ENCODE assay signal across 17 cellular contexts in genomic region chr1:20491178-20491577, GRCh38. TPM values are rescaled to one million over a fixed set of nuclear protein-coding genes. Genes with fewer than 3 reads are reported as not detected.
DNase-seq lines count a peak whose midpoint lies in the region; ATAC-seq, FAIRE-seq and TF ChIP-seq lines count a peak whose summit lies in the region.
"Had no signal": no experiment of that assay in that cellular context is flagged by ENCODE, and none has a peak within 500 bp of the region (broad histone marks: within the 10 kb centered on the region; RNA-seq: fewer than 3 reads in every experiment).

No MANE protein-coding gene starts in this region.

- no peak for TF ChIP-seq EP300 in HepG2 (IDR thresholded peaks at IDR 0.05; ENCODE audit: low read depth in 2 of 2, low read length in 2 of 2)
- no peak for TF ChIP-seq EP300 in HepG2 (CRISPR knock-in tag; IDR thresholded peaks at IDR 0.05; ENCODE audit: borderline replicate concordance)

- DNase-seq in HepG2 (ENCODE audit: low spot score) (no peak), right lobe of liver (no peak), osteoblast (ENCODE audit: insufficient read length, low spot score, missing footprints) (peak; percentile 47), SW480 (ENCODE audit: low spot score) (no peak)
- no peak for DNase-seq in stimulated activated naive CD8-positive, alpha-beta T cell treated with anti-CD3 and anti-CD28 coated beads, Interleukin-15, Interleukin-2, amounts not matched to agents 100 U/mL and 50 U/mL, for 24 hours
- DNase-seq: C1 segment of cervical spinal cord; Caco-2; CD4-positive, CD25-positive, alpha-beta regulatory T cell; CD8-positive, alpha-beta T cell; DMS153; DND-41; GOT3; H7; HCEC 1CT had no signal

- CTCF ChIA-PET in HepG2 (lab: Yijun Ruan, JAX; ENCODE audit: low intra/inter-chr PET ratio, low total read pairs): interaction anchor here (5.6 kb wide), 1 partner anchor 22 kb away, joined by 73 read pairs; no protein-coding TSS in a partner anchor

- H3K79me2 ChIP-seq in HepG2 (ENCODE audit: insufficient read depth, low read length) (no peaks in the 10 kb centered on the region), osteoblast (ENCODE audit: insufficient read depth, low read length) (no peaks in the 10 kb centered on the region)

- POLR2A ChIA-PET in HepG2 (lab: Yijun Ruan, JAX): interaction anchor here (3.4 to 4.4 kb wide), 2 partner anchors 11 to 15 kb away, joined by 14 to 24 read pairs; no protein-coding TSS in a partner anchor

- H3K9ac ChIP-seq in HepG2 (ENCODE audit: insufficient read depth, low read depth, low read length): no peak overlapping the region

- H4K20me1 ChIP-seq in HepG2 (ENCODE audit: insufficient read depth, low read length) (no peaks in the 10 kb centered on the region), osteoblast (ENCODE audit: insufficient read depth, low read length) (peaks cover 4% of the 10 kb centered on the region)

- intact Hi-C loops in HepG2 (cut with micrococcal nuclease; ENCODE audit: unreplicated experiment): loop anchor here (5.0 kb wide), 2 partner anchors 129 to 574 kb away; no protein-coding TSS in a partner anchor
- intact Hi-C loops in right lobe of liver (cut with DNase I): loop anchor here in 1 of 2 donors (10.0 kb wide), 2 partner anchors 116 to 276 kb away; no protein-coding TSS in a partner anchor

- BruUV-seq in HepG2 (replicated peaks; lab: Mats Ljungman, UMichigan): no TSS peak

- H3K4me2 ChIP-seq in HepG2 (ENCODE audit: low read depth, low read length) (peak overlapping the region; percentile 14; the same call in 1 of the 2 replicates), osteoblast (ENCODE audit: insufficient read depth, low read length) (no peak overlapping the region)

- H3K4me3 ChIP-seq in HepG2 (replicated peaks in 1 of 3; ENCODE audit: insufficient read depth in 1 of 3, low read depth in 2 of 3, low read length in 3 of 3) (no peak overlapping the region), right lobe of liver (no peak overlapping the region), osteoblast (ENCODE audit: insufficient read depth, low read length) (no peak overlapping the region)

- no peaks in the 10 kb centered on the region for H3K36me3 ChIP-seq in HepG2 (replicated peaks in 1 of 2; ENCODE audit: control insufficient read depth in 1 of 2, insufficient read depth in 2 of 2, low read length in 2 of 2)
- H3K36me3 ChIP-seq in right lobe of liver: no peaks in the 10 kb centered on the region
- H3K36me3 ChIP-seq in osteoblast (ENCODE audit: insufficient read depth, low read length): no peaks in the 10 kb centered on the region

- in situ Hi-C loops in HepG2 (cut with HindIII; ENCODE audit: extremely low pct_ligation_motif_present, low pct_unique_long_range_greater_than_20kb): loop anchor here (5.0 to 10.0 kb wide), 3 partner anchors 56 to 269 kb away; no protein-coding TSS in a partner anchor

- H2AFZ ChIP-seq in HepG2 (ENCODE audit: low read length) (no peak overlapping the region), osteoblast (ENCODE audit: low read length) (no peak overlapping the region)

- WGBS in HepG2 (ENCODE audit: low lambda C conversion rate): 14% methylated on average over 2 of the region's 6 CpGs
- no CpG with 5 or more reads among the region's 6 CpGs for WGBS in right lobe of liver (ENCODE audit: insufficient coverage, low coverage, low lambda C conversion rate, missing lambda C conversion rate)

- peaks cover 0 to 10% of the 10 kb centered on the region in 2 experiments; a peak in 4 of 5 replicates for H3K27me3 ChIP-seq in HepG2 (ENCODE audit: control insufficient read depth in 1 of 2, insufficient read depth in 2 of 2, low read length in 2 of 2)
- H3K27me3 ChIP-seq in right lobe of liver: no peaks in the 10 kb centered on the region
- H3K27me3 ChIP-seq in osteoblast (ENCODE audit: insufficient read depth, low read length): peaks cover 32% of the 10 kb centered on the region

- H3K27ac ChIP-seq in HepG2 (ENCODE audit: extremely low read length, insufficient read depth, low read length) (no peak overlapping the region), right lobe of liver (no peak overlapping the region), VCaP (peak overlapping the region; percentile 72; the same call in 1 of the 2 replicates), osteoblast (ENCODE audit: low read depth, low read length) (no peak overlapping the region)

- FAIRE-seq in HepG2 (lab: Jason Lieb, UNC): no peak
- FAIRE-seq: G401.6, GM12892 had no signal

- TF ChIP-seq POLR2A in HepG2 (IDR thresholded peaks at IDR 0.05; ENCODE audit: insufficient read depth in 1 of 2, low read depth in 2 of 2, low read length in 2 of 2) (no peak), right lobe of liver (IDR thresholded peaks at IDR 0.05) (no peak)

- H3K4me1 ChIP-seq in HepG2 (ENCODE audit: insufficient read depth, low read length) (peaks cover 74% of the 10 kb centered on the region), right lobe of liver (peaks cover 0 to 9% (median 0%) of the 10 kb centered on the region in 4 donors), osteoblast (ENCODE audit: insufficient read depth, low read length) (peaks cover 26% of the 10 kb centered on the region)
- H3K4me1 ChIP-seq: Caco-2 had no signal

- H3K9me3 ChIP-seq in HepG2 (ENCODE audit: low read length) (no peaks in the 10 kb centered on the region), right lobe of liver (no peaks in the 10 kb centered on the region), osteoblast (ENCODE audit: low read depth, low read length) (no peaks in the 10 kb centered on the region)
- H3K9me3 ChIP-seq: Caco-2 had no signal

- ATAC-seq in HepG2 (no peak), right lobe of liver (no peak)
- ATAC-seq in stimulated activated naive CD8-positive, alpha-beta T cell treated with anti-CD3 and anti-CD28 coated beads, Interleukin-15, Interleukin-2, amounts not matched to agents 100 U/mL and 50 U/mL, for 24 hours: no peak
- ATAC-seq: CD8-positive, alpha-beta T cell had no signal

- TF ChIP-seq CTCF in HepG2 (CRISPR knock-in tag; IDR thresholded peaks at IDR 0.05) (no peak), right lobe of liver (IDR thresholded peaks at IDR 0.05) (no peak), VCaP (conservative IDR thresholded peaks at IDR 0.05) (no peak), osteoblast (IDR thresholded peaks at IDR 0.05; ENCODE audit: extremely low read depth, low read depth, low read length) (no peak)

- TF ChIP-seq RAD21 in HepG2 (CRISPR knock-in tag; IDR thresholded peaks at IDR 0.05): no peak

RNA-seq across cellular contexts. Expression of gene CAMK2N1, which starts 5.2 kb away (rescaled TPM):
- 38.6 and 44.3 TPM in 2 replicates for total RNA-seq in HepG2 (2016; rRNA removed; fragmentation: Illumina TruSeq; extraction: Trizol)
- 53.6 and 65.2 TPM in 2 replicates for total RNA-seq in HepG2 (2016; cell fraction: cytosol; rRNA removed; fragmentation: Illumina TruSeq; extraction: Trizol; ENCODE audit: low read depth)
- total RNA-seq in HepG2 (2016; cell fraction: insoluble cytoplasmic fraction; rRNA removed; fragmentation: Illumina TruSeq; extraction: Trizol): 39.6 and 42.8 TPM in 2 replicates
- total RNA-seq in HepG2 (2016; cell fraction: membrane; rRNA removed; fragmentation: Illumina TruSeq; extraction: Trizol): 110 and 117 TPM in 2 replicates
- total RNA-seq in HepG2 (2016; cell fraction: nucleus; rRNA removed; fragmentation: Illumina TruSeq; extraction: Trizol): 21.4 and 29.3 TPM in 2 replicates
- polyA plus RNA-seq in HepG2 (2011; rRNA removed): 32.7 and 38.0 TPM in 2 replicates
- polyA plus RNA-seq in HepG2 (2011; cell fraction: cytosol; rRNA removed): 27.0 and 40.8 TPM in 2 replicates
- 23.2 and 28.1 TPM in 2 replicates for polyA plus RNA-seq in HepG2 (2011; cell fraction: nucleus; rRNA removed)
- polyA plus RNA-seq in HepG2 (2012): 108 and 112 TPM in 2 replicates
- 238 and 250 TPM in 2 replicates for polyA plus RNA-seq in HepG2 (2016; cell fraction: cytosol; fragmentation: Illumina TruSeq; extraction: Trizol; ENCODE audit: low read depth)
- polyA plus RNA-seq in HepG2 (2016; cell fraction: insoluble cytoplasmic fraction; fragmentation: Illumina TruSeq; extraction: Trizol; ENCODE audit: low read depth): 120 and 152 TPM in 2 replicates
- 340 and 368 TPM in 2 replicates for polyA plus RNA-seq in HepG2 (2016; cell fraction: membrane; fragmentation: Illumina TruSeq; extraction: Trizol; ENCODE audit: low read depth)
- 110 and 112 TPM in 2 replicates for polyA plus RNA-seq in HepG2 (2016; cell fraction: nucleus; fragmentation: Illumina TruSeq; extraction: Trizol; ENCODE audit: insufficient read depth, low read depth)
- 0.12 and 20.9 TPM in 2 replicates for polyA minus RNA-seq in HepG2 (2011; rRNA and poly(A)+ RNA removed; ENCODE audit: low replicate concordance)
- 34.7 and 39.2 TPM in 2 replicates for polyA minus RNA-seq in HepG2 (2011; cell fraction: cytosol; rRNA and poly(A)+ RNA removed)
- polyA minus RNA-seq in HepG2 (2011; cell fraction: nucleus; rRNA and poly(A)+ RNA removed): 19.4 and 21.5 TPM in 2 replicates
- 10 to 100 TPM; 10.4 to 30.2 (median 20.1) TPM for total RNA-seq in right lobe of liver
- 0.36 and 1.5 TPM in 2 replicates for total RNA-seq in osteoblast

RNA-seq across cellular contexts. Expression of gene MUL1, which starts 16.8 kb away (rescaled TPM):
- total RNA-seq in HepG2 (2016; rRNA removed; fragmentation: Illumina TruSeq; extraction: Trizol) (13.5 and 26.5 TPM in 2 replicates), right lobe of liver (10 to 100 TPM; 14.4 to 33.6 (median 16.7) TPM), osteoblast (31.8 and 37.3 TPM in 2 replicates)
- total RNA-seq in HepG2 (2016; cell fraction: cytosol; rRNA removed; fragmentation: Illumina TruSeq; extraction: Trizol; ENCODE audit: low read depth): 3.2 TPM in 2 replicates
- 14.3 and 26.3 TPM in 2 replicates for total RNA-seq in HepG2 (2016; cell fraction: insoluble cytoplasmic fraction; rRNA removed; fragmentation: Illumina TruSeq; extraction: Trizol)
- total RNA-seq in HepG2 (2016; cell fraction: membrane; rRNA removed; fragmentation: Illumina TruSeq; extraction: Trizol): 8.5 and 8.6 TPM in 2 replicates
- 23.1 and 27.3 TPM in 2 replicates for total RNA-seq in HepG2 (2016; cell fraction: nucleus; rRNA removed; fragmentation: Illumina TruSeq; extraction: Trizol)
- polyA plus RNA-seq in HepG2 (2011; rRNA removed): 21.5 and 27.5 TPM in 2 replicates
- 23.9 and 24.3 TPM in 2 replicates for polyA plus RNA-seq in HepG2 (2011; cell fraction: cytosol; rRNA removed)
- 10.0 and 11.8 TPM in 2 replicates for polyA plus RNA-seq in HepG2 (2011; cell fraction: nucleus; rRNA removed)
- polyA plus RNA-seq in HepG2 (2012): 14.9 and 20.0 TPM in 2 replicates
- polyA plus RNA-seq in HepG2 (2016; cell fraction: cytosol; fragmentation: Illumina TruSeq; extraction: Trizol; ENCODE audit: low read depth): 2.4 and 2.6 TPM in 2 replicates
- polyA plus RNA-seq in HepG2 (2016; cell fraction: insoluble cytoplasmic fraction; fragmentation: Illumina TruSeq; extraction: Trizol; ENCODE audit: low read depth): 11.3 and 11.9 TPM in 2 replicates
- polyA plus RNA-seq in HepG2 (2016; cell fraction: membrane; fragmentation: Illumina TruSeq; extraction: Trizol; ENCODE audit: low read depth): 4.4 and 5.3 TPM in 2 replicates
- polyA plus RNA-seq in HepG2 (2016; cell fraction: nucleus; fragmentation: Illumina TruSeq; extraction: Trizol; ENCODE audit: insufficient read depth, low read depth): 30.1 and 33.2 TPM in 2 replicates
- polyA minus RNA-seq in HepG2 (2011; rRNA and poly(A)+ RNA removed; ENCODE audit: low replicate concordance): 40.2 and 48.7 TPM in 2 replicates
- polyA minus RNA-seq in HepG2 (2011; cell fraction: cytosol; rRNA and poly(A)+ RNA removed): 14.6 and 15.2 TPM in 2 replicates
- polyA minus RNA-seq in HepG2 (2011; cell fraction: nucleus; rRNA and poly(A)+ RNA removed): 14.5 TPM in 2 replicates
